Comparison of ENCODE assay signal across 13 cellular contexts in genomic region chr6:134619789-134620188, GRCh38.
DNase-seq lines count a peak whose midpoint lies in the region; ATAC-seq, FAIRE-seq and TF ChIP-seq lines count a peak whose summit lies in the region.
"Had no signal": no experiment of that assay in that cellular context is flagged by ENCODE, and none has a peak within 500 bp of the region (broad histone marks: within the 10 kb centered on the region; RNA-seq: fewer than 3 reads in every experiment).

No MANE protein-coding gene starts in this region.

- no peaks in the 10 kb centered on the region for H3K4me1 Mint-ChIP-seq in natural killer cell treated with Interleukin-12 subunit alpha and Interleukin-12 subunit beta and Interleukin-15 and Interleukin-18, amount 100 ng/mL, for 72 hours (ENCODE audit: low read depth in 2 of 2)

- H3K36me3 Mint-ChIP-seq in natural killer cell treated with Interleukin-12 subunit alpha and Interleukin-12 subunit beta and Interleukin-15 and Interleukin-18, amount 100 ng/mL, for 72 hours = no peaks in the 10 kb centered on the region
- H3K36me3 Mint-ChIP-seq: stimulated activated naive B cell treated with anti-CD40 and anti-IgM and Interleukin-4, amounts not matched to agents 10 μg/mL and 1 μg/mL and 100 μg/mL, for 72 hours had no signal

- no peak overlapping the region for H4K91ac ChIP-seq in mesenchymal stem cell (ENCODE audit: low read length)

- H3K4me3 Mint-ChIP-seq in natural killer cell treated with Interleukin-12 subunit alpha and Interleukin-12 subunit beta and Interleukin-15 and Interleukin-18, amount 100 ng/mL, for 72 hours = no peak overlapping the region
- H3K4me3 Mint-ChIP-seq: neural crest cell; stimulated activated naive B cell treated with anti-CD40 and anti-IgM and Interleukin-4, amounts not matched to agents 10 μg/mL and 1 μg/mL and 100 μg/mL, for 72 hours had no signal

- no peaks in the 10 kb centered on the region for H3K36me3 ChIP-seq in mesenchymal stem cell (ENCODE audit: control insufficient read depth in 1 of 2, insufficient read depth in 2 of 2, low read depth in 1 of 2, low read length in 2 of 2)

- no peak overlapping the region for H3K27ac ChIP-seq in mesenchymal stem cell (ENCODE audit: low read length, poor library complexity, severe bottlenecking)

- no peak overlapping the region for H3K4ac ChIP-seq in mesenchymal stem cell (ENCODE audit: low read depth in 1 of 2, low read length in 2 of 2)

- no peak for TF ChIP-seq POLR2A in NB4 (IDR thresholded peaks at IDR 0.05; ENCODE audit: extremely low read depth, insufficient read length)

- H3K23ac ChIP-seq in mesenchymal stem cell (ENCODE audit: low read length in 2 of 2) = no peak overlapping the region

- H2BK5ac ChIP-seq in mesenchymal stem cell (ENCODE audit: low read depth, low read length, poor library complexity, severe bottlenecking) = no peak overlapping the region

- H2BK12ac ChIP-seq in mesenchymal stem cell (ENCODE audit: low read length in 2 of 2) = no peak overlapping the region

- no peak overlapping the region for H3K4me2 ChIP-seq in mesenchymal stem cell (ENCODE audit: low read length, poor library complexity, severe bottlenecking)

- peaks cover 0 to 5% of the 10 kb centered on the region in 2 experiments for H3K27me3 ChIP-seq in mesenchymal stem cell (ENCODE audit: control insufficient read depth in 1 of 2, insufficient read depth in 1 of 2, low read length in 2 of 2)

- no peak for ATAC-seq in natural killer cell treated with Interleukin-12 subunit alpha and Interleukin-12 subunit beta and Interleukin-15 and Interleukin-18, amount 100 ng/mL, for 72 hours
- no peak for ATAC-seq in GM21528 (IDR thresholded peaks at IDR 0.05; ENCODE audit: low FRiP score, unreplicated experiment)

- no peak overlapping the region for H3K27ac Mint-ChIP-seq in natural killer cell treated with Interleukin-12 subunit alpha and Interleukin-12 subunit beta and Interleukin-15 and Interleukin-18, amount 100 ng/mL, for 72 hours
- H3K27ac Mint-ChIP-seq: stimulated activated naive B cell treated with anti-CD40 and anti-IgM and Interleukin-4, amounts not matched to agents 10 μg/mL and 1 μg/mL and 100 μg/mL, for 72 hours had no signal

- no peak overlapping the region for H4K8ac ChIP-seq in mesenchymal stem cell (ENCODE audit: low read length)

- no peak for DNase-seq in D721Med (ENCODE audit: insufficient read length, low spot score)
- peak; percentile 50 for DNase-seq in NB4 (ENCODE audit: low read depth)
- peak; percentile 91 for DNase-seq in choroid plexus epithelial cell (ENCODE audit: low read depth)
- DNase-seq in mesenchymal stem cell = peak; percentile 84
- DNase-seq in natural killer cell treated with Interleukin-12 subunit alpha and Interleukin-12 subunit beta and Interleukin-15 and Interleukin-18, amount 100 ng/mL, for 72 hours (ENCODE audit: low spot score) = no peak
- no peak for DNase-seq in islet precursor cell
- no peak for DNase-seq in DMS79 (lab: John Stamatoyannopoulos, UW)
- DNase-seq: activated CD8-positive, alpha-beta memory T cell treated with anti-CD3 and anti-CD28 coated beads, Interleukin-2, amount 50 U/mL, for 48 hours; KG1; NCI-H2171 treated with DMSO at 0.1 percent for 48 hours; stimulated activated naive B cell treated with anti-CD40 and anti-IgM and Interleukin-4, amounts not matched to agents 10 μg/mL and 1 μg/mL and 100 μg/mL, for 72 hours had no signal

- H3K4me3 ChIP-seq in NB4 (ENCODE audit: low read depth, low read length) (no peak overlapping the region), choroid plexus epithelial cell (ENCODE audit: low read depth, low read length) (no peak overlapping the region), mesenchymal stem cell (ENCODE audit: insufficient read depth in 1 of 2, low read depth in 1 of 2, low read length in 2 of 2) (no peak overlapping the region)

- H3K27me3 Mint-ChIP-seq in natural killer cell treated with Interleukin-12 subunit alpha and Interleukin-12 subunit beta and Interleukin-15 and Interleukin-18, amount 100 ng/mL, for 72 hours = peaks cover 27 to 59% of the 10 kb centered on the region in 2 donors

- no peaks in the 10 kb centered on the region for H3K9me3 Mint-ChIP-seq in natural killer cell treated with Interleukin-12 subunit alpha and Interleukin-12 subunit beta and Interleukin-15 and Interleukin-18, amount 100 ng/mL, for 72 hours
- H3K9me3 Mint-ChIP-seq: stimulated activated naive B cell treated with anti-CD40 and anti-IgM and Interleukin-4, amounts not matched to agents 10 μg/mL and 1 μg/mL and 100 μg/mL, for 72 hours had no signal

- H2AK5ac ChIP-seq in mesenchymal stem cell (ENCODE audit: low read length, severe bottlenecking) = no peak overlapping the region

- H3K4me1 ChIP-seq in mesenchymal stem cell (ENCODE audit: control insufficient read depth, insufficient read depth, low read depth, low read length) = no peaks in the 10 kb centered on the region

- H3K9ac ChIP-seq in mesenchymal stem cell (ENCODE audit: low read length) = no peak overlapping the region

- H3K79me1 ChIP-seq in mesenchymal stem cell (replicated peaks; ENCODE audit: low read length, poor library complexity, severe bottlenecking) = no peaks in the 10 kb centered on the region

- no peak overlapping the region for H2BK120ac ChIP-seq in mesenchymal stem cell (ENCODE audit: low read depth, low read length)

- H2AFZ ChIP-seq in mesenchymal stem cell (ENCODE audit: low read depth, low read length) = no peak overlapping the region

- no peak overlapping the region for H3K18ac ChIP-seq in mesenchymal stem cell (ENCODE audit: low read depth in 1 of 2, low read length in 2 of 2)

- 32% methylated on average over 4 of the region's 4 CpGs for WGBS in mesenchymal stem cell

- no peaks in the 10 kb centered on the region for H3K9me3 ChIP-seq in mesenchymal stem cell (ENCODE audit: control insufficient read depth, low read length)

- peak; percentile 88 for FAIRE-seq in D721Med (lab: Jason Lieb, UNC)

- no peak overlapping the region for H3K14ac ChIP-seq in mesenchymal stem cell (ENCODE audit: low read length in 2 of 2)

- TF ChIP-seq CTCF in D721Med (IDR thresholded peaks at IDR 0.05; ENCODE audit: insufficient read depth, missing control alignments) (no peak), NB4 (IDR thresholded peaks at IDR 0.05; ENCODE audit: low read depth, low read length) (no peak), choroid plexus epithelial cell (conservative IDR thresholded peaks at IDR 0.05; ENCODE audit: low read depth, low read length) (no peak)

- no peak overlapping the region for H2BK15ac ChIP-seq in mesenchymal stem cell (ENCODE audit: low read depth, poor library complexity, severe bottlenecking)

Comparison
In these comparisons a context has a peak if more than half of its experiments do, and no peak if none do; other contexts are left out.
1. DNase-seq: peak in NB4 (single experiment), choroid plexus epithelial cell (single experiment) and mesenchymal stem cell (single experiment); none in D721Med (single experiment), natural killer cell treated with Interleukin-12 subunit alpha and Interleukin-12 subunit beta and Interleukin-15 and Interleukin-18, amount 100 ng/mL, for 72 hours (single experiment), islet precursor cell (single experiment) and DMS79 (single experiment).